ENCODE assay signal across 1 cellular context in genomic region chr7:29230871-29231345, GRCh38.
TF ChIP-seq lines count a peak whose summit lies in the region.

No MANE protein-coding gene starts in this region.

TF ChIP-seq in HepG2, 621 proteins besides CTCF, POLR2A, EP300 and RAD21 (continued from another document and continues in another):
- TF ChIP-seq PLSCR1 (CRISPR knock-in tag; IDR thresholded peaks at IDR 0.05; ENCODE audit: borderline replicate concordance) = no peak
- peak; percentile 88 for TF ChIP-seq ZNF3 (CRISPR knock-in tag; IDR thresholded peaks at IDR 0.05)
- TF ChIP-seq LRRFIP1 (CRISPR knock-in tag; conservative IDR thresholded peaks at IDR 0.05) = no peak
- TF ChIP-seq MEIS2 (CRISPR knock-in tag; IDR thresholded peaks at IDR 0.05) = peak; percentile 80
- TF ChIP-seq ZNF841 (CRISPR knock-in tag; IDR thresholded peaks at IDR 0.05; ENCODE audit: borderline replicate concordance) = no peak
- TF ChIP-seq NFIB (CRISPR knock-in tag; IDR thresholded peaks at IDR 0.05; ENCODE audit: borderline replicate concordance) = no peak
- TF ChIP-seq SMAD9 (CRISPR knock-in tag; IDR thresholded peaks at IDR 0.05) = no peak
- peak; percentile 91 for TF ChIP-seq ZNF710 (CRISPR knock-in tag; IDR thresholded peaks at IDR 0.05; ENCODE audit: borderline replicate concordance)
- no peak for TF ChIP-seq SNAI1 (CRISPR knock-in tag; IDR thresholded peaks at IDR 0.05; ENCODE audit: borderline replicate concordance)
- TF ChIP-seq ZNF234 (CRISPR knock-in tag; conservative IDR thresholded peaks at IDR 0.05) = no peak
- no peak for TF ChIP-seq RBAK (CRISPR knock-in tag; IDR thresholded peaks at IDR 0.05)
- peak; percentile 67; the same call in 1 of the 2 replicates for TF ChIP-seq ZHX1 (CRISPR knock-in tag; IDR thresholded peaks at IDR 0.05; ENCODE audit: low read depth)
- TF ChIP-seq HOXA5 (CRISPR knock-in tag; IDR thresholded peaks at IDR 0.05) = no peak
- TF ChIP-seq RAD51 (IDR thresholded peaks at IDR 0.05; ENCODE audit: borderline replicate concordance) = no peak
- TF ChIP-seq ZNF777 (CRISPR knock-in tag; IDR thresholded peaks at IDR 0.05) = no peak
- TF ChIP-seq ZBED4 (CRISPR knock-in tag; IDR thresholded peaks at IDR 0.05; ENCODE audit: borderline replicate concordance) = no peak
- no peak for TF ChIP-seq ONECUT2 (CRISPR knock-in tag; IDR thresholded peaks at IDR 0.05)
- peak; percentile 66 for TF ChIP-seq RXRB (CRISPR knock-in tag; IDR thresholded peaks at IDR 0.05; ENCODE audit: borderline replicate concordance)
- no peak for TF ChIP-seq ZSCAN22 (CRISPR knock-in tag; IDR thresholded peaks at IDR 0.05)
- TF ChIP-seq TRIM24 (CRISPR knock-in tag; IDR thresholded peaks at IDR 0.05) = no peak
- no peak for TF ChIP-seq MAFG (CRISPR knock-in tag; IDR thresholded peaks at IDR 0.05)
- TF ChIP-seq ZBTB25 (CRISPR knock-in tag; IDR thresholded peaks at IDR 0.05) = peak; percentile 83
- TF ChIP-seq KLF11 (CRISPR knock-in tag; IDR thresholded peaks at IDR 0.05) = no peak
- no peak; the same call in 1 of the 2 replicates for TF ChIP-seq FOXK2 (IDR thresholded peaks at IDR 0.05)
- no peak for TF ChIP-seq PAX8 (CRISPR knock-in tag; IDR thresholded peaks at IDR 0.05; ENCODE audit: borderline replicate concordance)
- no peak for TF ChIP-seq ZNF230 (CRISPR knock-in tag; IDR thresholded peaks at IDR 0.05)
- peak in 1 of 2 experiments; percentile 83; a peak in 2 of 4 replicates for TF ChIP-seq ATF4 (CRISPR knock-in tag; IDR thresholded peaks at IDR 0.05)
- peak; percentile 94 for TF ChIP-seq DPF2 (CRISPR knock-in tag; IDR thresholded peaks at IDR 0.05; ENCODE audit: borderline replicate concordance, low read depth)
- TF ChIP-seq TFE3 (CRISPR knock-in tag; IDR thresholded peaks at IDR 0.05) = peak; percentile 62
- no peak for TF ChIP-seq KDM4B (CRISPR knock-in tag; IDR thresholded peaks at IDR 0.05)
- TF ChIP-seq ZNF382 (CRISPR knock-in tag; IDR thresholded peaks at IDR 0.05; ENCODE audit: borderline replicate concordance) = no peak
- no peak for TF ChIP-seq WIZ (CRISPR knock-in tag; IDR thresholded peaks at IDR 0.05)
- TF ChIP-seq TFAP4 (IDR thresholded peaks at IDR 0.05; ENCODE audit: borderline replicate concordance, low read depth) = no peak; the same call in 1 of the 2 replicates
- 0 out of 2 replicates have a peak, but pooled peaks have one; percentile 51 for TF ChIP-seq ZNF784 (CRISPR knock-in tag; IDR thresholded peaks at IDR 0.05; ENCODE audit: borderline replicate concordance)
- no peak for TF ChIP-seq EED (CRISPR knock-in tag; IDR thresholded peaks at IDR 0.05)
- no peak for TF ChIP-seq GRHL1 (CRISPR knock-in tag; conservative IDR thresholded peaks at IDR 0.05)
- TF ChIP-seq ZNF768 (CRISPR knock-in tag; IDR thresholded peaks at IDR 0.05) = no peak; the same call in 1 of the 2 replicates
- no peak for TF ChIP-seq AGO2 (optimal IDR thresholded peaks at IDR 0.05; ENCODE audit: low read depth, low read length)
- TF ChIP-seq SOX6 (IDR thresholded peaks at IDR 0.05) = no peak
- peak; percentile 94 for TF ChIP-seq SOX6 (CRISPR knock-in tag; IDR thresholded peaks at IDR 0.05)
- peak; percentile 72; the same call in 1 of the 2 replicates for TF ChIP-seq ZNF430 (CRISPR knock-in tag; IDR thresholded peaks at IDR 0.05)
- TF ChIP-seq ZNF569 (CRISPR knock-in tag; IDR thresholded peaks at IDR 0.05; ENCODE audit: borderline replicate concordance) = no peak
